In the genomic region with DNA sequence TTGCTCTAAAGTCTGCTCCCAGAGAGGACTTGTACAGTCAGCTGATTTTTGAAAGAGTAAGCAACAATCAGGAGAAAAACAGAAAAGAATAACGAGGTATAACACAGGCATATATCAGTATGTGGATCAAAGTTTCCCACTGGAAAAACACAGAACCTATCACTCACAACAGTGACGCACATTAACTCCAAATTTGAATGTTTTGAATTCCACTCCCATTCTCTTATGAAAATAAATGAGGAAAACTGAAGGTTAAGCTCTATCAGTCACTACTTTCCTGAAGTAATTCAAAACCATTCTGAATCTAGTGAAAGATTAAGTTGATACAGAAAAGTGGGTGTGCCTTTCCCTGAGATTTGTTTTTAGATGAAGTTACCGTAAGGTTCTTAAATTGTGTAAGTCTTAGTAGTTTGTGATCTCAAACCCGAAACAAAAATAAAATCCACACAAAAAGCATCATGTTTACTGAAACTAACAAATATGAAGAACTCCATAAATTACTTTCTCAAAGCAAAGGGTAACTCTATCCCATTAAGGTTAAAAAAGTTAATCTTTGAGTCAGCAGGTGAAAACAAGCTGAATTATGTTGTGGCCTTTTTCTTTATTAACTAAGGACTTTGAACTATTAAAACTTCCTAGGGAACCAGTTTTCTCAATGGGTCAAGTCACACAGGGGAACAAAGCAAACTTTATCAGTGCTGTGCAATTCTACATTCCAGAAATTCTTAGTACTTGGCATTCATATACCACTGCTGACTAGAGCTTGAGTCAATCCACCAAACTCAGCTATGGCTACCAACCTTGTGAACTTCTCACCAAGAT, we compare ENCODE assay signal across 10 cellular contexts.
A peak's percentile ranks its signal among the peaks of the same experiment; 100 is the strongest.
DNase-seq lines count a peak whose midpoint lies in the region; ATAC-seq and TF ChIP-seq lines count a peak whose summit lies in the region.
"Had no signal": no experiment of that assay in that cellular context is flagged by ENCODE, and none has a peak within 500 bp of the region (broad histone marks: within the 10 kb centered on the region; RNA-seq: fewer than 3 reads in every experiment).

No MANE protein-coding gene starts in this region.

- H3K9me3 ChIP-seq in iPS-20b (ENCODE audit: insufficient read depth, low read depth, low read length) (no peaks in the 10 kb centered on the region), smooth muscle cell (replicated peaks; ENCODE audit: low read depth) (no peaks in the 10 kb centered on the region)

- H3K9ac ChIP-seq in iPS-20b (ENCODE audit: low read depth, low read length) (peak overlapping the region; percentile 43; the same call in 1 of the 2 replicates), smooth muscle cell (ENCODE audit: low read depth) (no peak overlapping the region)

- H3K36me3 Mint-ChIP-seq in brain, result peaks cover 14% of the 10 kb centered on the region
- H3K36me3 Mint-ChIP-seq in activated CD8-positive, alpha-beta T cell treated with anti-CD3 and anti-CD28 coated beads for 36 hours (ENCODE audit: low read depth), result no peaks in the 10 kb centered on the region
- H3K36me3 Mint-ChIP-seq in natural killer cell treated with Interleukin-12 subunit alpha and Interleukin-12 subunit beta and Interleukin-15 and Interleukin-18, amount 100 ng/mL, for 72 hours, result no peaks in the 10 kb centered on the region
- H3K36me3 Mint-ChIP-seq: activated naive CD8-positive, alpha-beta T cell treated with anti-CD3 and anti-CD28 coated beads, Interleukin-2, amount 10 ng/mL, durations not matched to agents 7 days and 5 days had no signal

- H3K4me2 ChIP-seq in smooth muscle cell, result peak overlapping the region; percentile 42

- TF ChIP-seq CTCF in brain (conservative IDR thresholded peaks at IDR 0.05), result no peak
- no peak for TF ChIP-seq CTCF in smooth muscle cell (IDR thresholded peaks at IDR 0.05; ENCODE audit: borderline replicate concordance, insufficient read depth, poor library complexity, severe bottlenecking)
- no peak for TF ChIP-seq CTCF in activated CD8-positive, alpha-beta T cell treated with anti-CD3 and anti-CD28 coated beads for 36 hours (IDR thresholded peaks at IDR 0.05)

- H3K4me1 Mint-ChIP-seq in brain, result peaks cover 56% of the 10 kb centered on the region
- H3K4me1 Mint-ChIP-seq in activated CD8-positive, alpha-beta T cell treated with anti-CD3 and anti-CD28 coated beads for 36 hours (ENCODE audit: low read depth), result peaks cover 1% of the 10 kb centered on the region
- H3K4me1 Mint-ChIP-seq in natural killer cell treated with Interleukin-12 subunit alpha and Interleukin-12 subunit beta and Interleukin-15 and Interleukin-18, amount 100 ng/mL, for 72 hours (ENCODE audit: low read depth in 2 of 2), result no peaks in the 10 kb centered on the region
- H3K4me1 Mint-ChIP-seq: activated naive CD8-positive, alpha-beta T cell treated with anti-CD3 and anti-CD28 coated beads, Interleukin-2, amount 10 ng/mL, durations not matched to agents 7 days and 5 days had no signal

- no peaks in the 10 kb centered on the region for H4K20me1 ChIP-seq in smooth muscle cell (ENCODE audit: low read depth)

- no peak overlapping the region for H3K27ac ChIP-seq in iPS-20b (ENCODE audit: low read length)
- H3K27ac ChIP-seq in smooth muscle cell (ENCODE audit: low read depth), result peak overlapping the region; percentile 30

- H2AFZ ChIP-seq in smooth muscle cell (ENCODE audit: low read depth), result no peak overlapping the region

- H3F3A ChIP-seq in smooth muscle cell (ENCODE audit: low read depth), result peaks cover 6% of the 10 kb centered on the region

- H3K27ac Mint-ChIP-seq in brain, result peak overlapping the region in 4 of 5 experiments; percentile 40 to 91 (median 56)
- no peak overlapping the region for H3K27ac Mint-ChIP-seq in activated CD8-positive, alpha-beta T cell treated with anti-CD3 and anti-CD28 coated beads for 36 hours
- H3K27ac Mint-ChIP-seq in natural killer cell treated with Interleukin-12 subunit alpha and Interleukin-12 subunit beta and Interleukin-15 and Interleukin-18, amount 100 ng/mL, for 72 hours, result no peak overlapping the region
- H3K27ac Mint-ChIP-seq: activated naive CD8-positive, alpha-beta T cell treated with anti-CD3 and anti-CD28 coated beads, Interleukin-2, amount 10 ng/mL, durations not matched to agents 7 days and 5 days had no signal

- intact Hi-C loops in activated CD8-positive, alpha-beta T cell treated with anti-CD3 and anti-CD28 coated beads for 36 hours (cut with micrococcal nuclease), result no loop called here

- H3K36me3 ChIP-seq in iPS-20b (ENCODE audit: insufficient read depth, low read depth, low read length) (no peaks in the 10 kb centered on the region), smooth muscle cell (ENCODE audit: low read depth) (no peaks in the 10 kb centered on the region)

- CTCF ChIA-PET in activated CD8-positive, alpha-beta T cell treated with anti-CD3 and anti-CD28 coated beads for 36 hours (lab: Charles Lee), result no interaction called here

- POLR2A ChIA-PET in activated CD8-positive, alpha-beta T cell treated with anti-CD3 and anti-CD28 coated beads for 36 hours (lab: Charles Lee), result no interaction called here

- no peak for ATAC-seq in activated CD8-positive, alpha-beta T cell treated with anti-CD3 and anti-CD28 coated beads for 36 hours
- no peak for ATAC-seq in natural killer cell treated with Interleukin-12 subunit alpha and Interleukin-12 subunit beta and Interleukin-15 and Interleukin-18, amount 100 ng/mL, for 72 hours
- no peak for ATAC-seq in GM19397 (IDR thresholded peaks at IDR 0.05; ENCODE audit: unreplicated experiment)

- peak overlapping the region; percentile 1 to 41 (median 33) for H3K4me3 Mint-ChIP-seq in brain
- H3K4me3 Mint-ChIP-seq in activated CD8-positive, alpha-beta T cell treated with anti-CD3 and anti-CD28 coated beads for 36 hours, result no peak overlapping the region
- no peak overlapping the region for H3K4me3 Mint-ChIP-seq in natural killer cell treated with Interleukin-12 subunit alpha and Interleukin-12 subunit beta and Interleukin-15 and Interleukin-18, amount 100 ng/mL, for 72 hours
- H3K4me3 Mint-ChIP-seq: activated naive CD8-positive, alpha-beta T cell treated with anti-CD3 and anti-CD28 coated beads, Interleukin-2, amount 10 ng/mL, durations not matched to agents 7 days and 5 days had no signal

- H3K27me3 Mint-ChIP-seq in brain, result no peaks in the 10 kb centered on the region
- peaks cover 9% of the 10 kb centered on the region for H3K27me3 Mint-ChIP-seq in activated CD8-positive, alpha-beta T cell treated with anti-CD3 and anti-CD28 coated beads for 36 hours
- H3K27me3 Mint-ChIP-seq in natural killer cell treated with Interleukin-12 subunit alpha and Interleukin-12 subunit beta and Interleukin-15 and Interleukin-18, amount 100 ng/mL, for 72 hours, result peaks cover 9 to 27% of the 10 kb centered on the region in 2 donors

- WGBS in smooth muscle cell (ENCODE audit: low lambda C conversion rate), result 66% methylated on average over 4 of the region's 4 CpGs

- H3K27me3 ChIP-seq in iPS-20b (ENCODE audit: insufficient read depth, low read length), result 0 out of 2 replicates have a peak, but pooled peaks cover 3% of the 10 kb centered on the region
- H3K27me3 ChIP-seq in smooth muscle cell (ENCODE audit: low read depth), result no peaks in the 10 kb centered on the region

- H3K4me1 ChIP-seq in iPS-20b (ENCODE audit: insufficient read depth, low read length) (peaks cover 46% of the 10 kb centered on the region), smooth muscle cell (ENCODE audit: low read depth) (peaks cover 27% of the 10 kb centered on the region)

- H3K4me3 ChIP-seq in iPS-20b (ENCODE audit: low read length) (peak overlapping the region; percentile 28; the same call in 1 of the 2 replicates), smooth muscle cell (no peak overlapping the region)

- peak; percentile 81 for DNase-seq in HS-5 (ENCODE audit: low read depth)
- DNase-seq in smooth muscle cell (lab: John Stamatoyannopoulos, UW; ENCODE audit: unreplicated experiment), result no peak
- no peak for DNase-seq in activated CD8-positive, alpha-beta T cell treated with anti-CD3 and anti-CD28 coated beads for 36 hours
- DNase-seq in DMS 273 (lab: John Stamatoyannopoulos, UW; ENCODE audit: unreplicated experiment), result no peak
- no peak for DNase-seq in natural killer cell treated with Interleukin-12 subunit alpha and Interleukin-12 subunit beta and Interleukin-15 and Interleukin-18, amount 100 ng/mL, for 72 hours (ENCODE audit: low spot score)
- DNase-seq: activated naive CD8-positive, alpha-beta T cell treated with anti-CD3 and anti-CD28 coated beads, Interleukin-2, amount 10 ng/mL, durations not matched to agents 7 days and 5 days; stimulated activated CD4-positive, alpha-beta T cell treated with anti-CD3 and anti-CD28 coated beads, Interleukin-15, amount 100 ng/mL, for 24 hours had no signal

- H3K79me2 ChIP-seq in smooth muscle cell (ENCODE audit: low read depth), result peaks cover 4% of the 10 kb centered on the region

- H3K9me3 Mint-ChIP-seq in brain, result no peaks in the 10 kb centered on the region
- no peaks in the 10 kb centered on the region for H3K9me3 Mint-ChIP-seq in activated CD8-positive, alpha-beta T cell treated with anti-CD3 and anti-CD28 coated beads for 36 hours
- no peaks in the 10 kb centered on the region for H3K9me3 Mint-ChIP-seq in natural killer cell treated with Interleukin-12 subunit alpha and Interleukin-12 subunit beta and Interleukin-15 and Interleukin-18, amount 100 ng/mL, for 72 hours
- H3K9me3 Mint-ChIP-seq: activated naive CD8-positive, alpha-beta T cell treated with anti-CD3 and anti-CD28 coated beads, Interleukin-2, amount 10 ng/mL, durations not matched to agents 7 days and 5 days had no signal

Comparison
In these comparisons a context has a peak if more than half of its experiments do, and no peak if none do; other contexts are left out.
1. H3K27ac Mint-ChIP-seq: peak in brain (4 of 5); none in activated CD8-positive, alpha-beta T cell treated with anti-CD3 and anti-CD28 coated beads for 36 hours (single experiment) and natural killer cell treated with Interleukin-12 subunit alpha and Interleukin-12 subunit beta and Interleukin-15 and Interleukin-18, amount 100 ng/mL, for 72 hours (0 of 2).
2. H3K4me3 Mint-ChIP-seq: peak in brain (5 of 5); none in activated CD8-positive, alpha-beta T cell treated with anti-CD3 and anti-CD28 coated beads for 36 hours (single experiment) and natural killer cell treated with Interleukin-12 subunit alpha and Interleukin-12 subunit beta and Interleukin-15 and Interleukin-18, amount 100 ng/mL, for 72 hours (single experiment).